1 cellular context compared by ENCODE assay signal in genomic region chr5:151587796-151588606, GRCh38.
TF ChIP-seq lines count a peak whose summit lies in the region.

No MANE protein-coding gene starts in this region.

TF ChIP-seq in SK-N-SH, 30 proteins besides CTCF, POLR2A, EP300 and RAD21 (continued from another document):
- TF ChIP-seq FOSL2 (IDR thresholded peaks at IDR 0.05; ENCODE audit: borderline replicate concordance, low read depth) (no peak), TAF1 (IDR thresholded peaks at IDR 0.05; ENCODE audit: borderline replicate concordance, low read depth, low read length) (no peak), REST (IDR thresholded peaks at IDR 0.05; ENCODE audit: low read depth, low read length) (no peak), SIN3A (IDR thresholded peaks at IDR 0.05; ENCODE audit: borderline replicate concordance, low read depth, low read length) (no peak), POLR2AphosphoS5 (IDR thresholded peaks at IDR 0.05; ENCODE audit: low read depth, low read length) (no peak), NFIC (IDR thresholded peaks at IDR 0.05; ENCODE audit: borderline replicate concordance) (no peak), MXI1 (IDR thresholded peaks at IDR 0.05; ENCODE audit: low read depth, low read length) (no peak)
